Comparison of ENCODE assay signal across 35 cellular contexts in genomic region chr17:60757437-60757836, GRCh38.
"Had no signal": no experiment of that assay in that cellular context is flagged by ENCODE, and none has a peak within 500 bp of the region (broad histone marks: within the 10 kb centered on the region; RNA-seq: fewer than 3 reads in every experiment).

No MANE protein-coding gene starts in this region.

- H3K9me3 ChIP-seq: MG63 had no signal

- H3K27me3 ChIP-seq: MG63 had no signal

- H3K4me3 ChIP-seq: MG63 had no signal

- H3K36me3 ChIP-seq: MG63 had no signal

- DNase-seq: Karpas-422, Kasumi-1, MG63, MM.1S, MV-4-11, NCI-H1048, NCI-H1092, NCI-H1092 treated with DMSO at 0.1 percent for 48 hours, NCI-H1105, NCI-H1105 treated with DMSO at 0.1 percent for 48 hours, NCI-H1417, NCI-H1417 treated with DMSO at 0.1 percent for 48 hours, NCI-H1436, NCI-H1436 treated with DMSO at 0.1 percent for 48 hours, NCI-H146, NCI-H1694, NCI-H1694 treated with DMSO at 0.1 percent for 48 hours, NCI-H187, NCI-H187 treated with DMSO at 0.1 percent for 48 hours, NCI-H1930, NCI-H2029, NCI-H2029 treated with DMSO at 0.1 percent for 48 hours, NCI-H2081, NCI-H2081 treated with DMSO at 0.1 percent for 48 hours, NCI-H2107, NCI-H2171, NCI-H2171 treated with DMSO at 0.1 percent for 48 hours, NCI-H2227 treated with DMSO at 0.1 percent for 48 hours, NCI-H226, NCI-H345, NCI-H446, NCI-H446 treated with DMSO at 0.1 percent for 48 hours, NCI-H510A, NCI-H510A treated with DMSO at 0.1 percent for 48 hours, NCI-H524 had no signal
